ENCODE assay signal across 16 cellular contexts in genomic region chr2:23502096-23502495, GRCh38.
DNase-seq lines count a peak whose midpoint lies in the region; ATAC-seq, FAIRE-seq and TF ChIP-seq lines count a peak whose summit lies in the region.
"Had no signal": no experiment of that assay in that cellular context is flagged by ENCODE, and none has a peak within 500 bp of the region (broad histone marks: within the 10 kb centered on the region; RNA-seq: fewer than 3 reads in every experiment).

No MANE protein-coding gene starts in this region.

- H3K27me3 ChIP-seq in kidney epithelial cell (ENCODE audit: control insufficient read depth, insufficient read depth, low read length) (no peaks in the 10 kb centered on the region), prostate gland (replicated peaks; ENCODE audit: insufficient read depth) (no peaks in the 10 kb centered on the region)
- H3K27me3 ChIP-seq in CD4-positive, alpha-beta T cell (ENCODE audit: control insufficient read depth, insufficient read depth, low read length): no peaks in the 10 kb centered on the region
- H3K27me3 ChIP-seq: ascending aorta had no signal

- 27% methylated on average over 15 of the region's 15 CpGs for WGBS in prostate gland

- CTCF ChIA-PET in CD4-positive, alpha-beta T cell (lab: Charles Lee): no interaction called here

- peaks cover 10% of the 10 kb centered on the region for H3K4me1 ChIP-seq in prostate gland (replicated peaks)

- TF ChIP-seq POLR2A in prostate gland (IDR thresholded peaks at IDR 0.05): peak; percentile 18
- TF ChIP-seq POLR2A in GM12891 (IDR thresholded peaks at IDR 0.05; ENCODE audit: low read depth, low read length): no peak

- FAIRE-seq in GM12891 (lab: Jason Lieb, UNC): no peak

- H3K36me3 ChIP-seq in kidney epithelial cell (ENCODE audit: control insufficient read depth, insufficient read depth, low read length) (no peaks in the 10 kb centered on the region), prostate gland (no peaks in the 10 kb centered on the region)
- H3K36me3 ChIP-seq: ascending aorta, left lung, thoracic aorta had no signal

- peaks cover 11% of the 10 kb centered on the region for H3K4me1 Mint-ChIP-seq in CD4-positive, alpha-beta T cell (ENCODE audit: low read depth)

- ATAC-seq in CD4-positive, alpha-beta T cell (ENCODE audit: poor library complexity): no peak
- ATAC-seq in GM21786 (IDR thresholded peaks at IDR 0.05; ENCODE audit: unreplicated experiment): no peak
- ATAC-seq: effector memory CD8-positive, alpha-beta T cell; left lung had no signal

- H3K4me3 Mint-ChIP-seq in CD4-positive, alpha-beta T cell: no peak overlapping the region
- H3K4me3 Mint-ChIP-seq: activated T-helper 1 cell treated with anti-CD3 and anti-CD28 coated beads, Interleukin-12 subunit alpha, Interleukin-12 subunit beta, Interleukin-2, Interleukin-4 antibody, amounts not matched to agents 30 ng/mL and 10 ng/mL and 1 ng/mL, durations not matched to agents 14 hours and 24 hours and 36 hours; effector memory CD8-positive, alpha-beta T cell had no signal

- H3K9me3 Mint-ChIP-seq in CD4-positive, alpha-beta T cell: no peaks in the 10 kb centered on the region
- H3K9me3 Mint-ChIP-seq: activated T-helper 1 cell treated with anti-CD3 and anti-CD28 coated beads, Interleukin-12 subunit alpha, Interleukin-12 subunit beta, Interleukin-2, Interleukin-4 antibody, amounts not matched to agents 30 ng/mL and 10 ng/mL and 1 ng/mL, durations not matched to agents 14 hours and 24 hours and 36 hours; effector memory CD8-positive, alpha-beta T cell had no signal

- no peak overlapping the region for H3K27ac Mint-ChIP-seq in CD4-positive, alpha-beta T cell
- H3K27ac Mint-ChIP-seq: activated T-helper 1 cell treated with anti-CD3 and anti-CD28 coated beads, Interleukin-12 subunit alpha, Interleukin-12 subunit beta, Interleukin-2, Interleukin-4 antibody, amounts not matched to agents 30 ng/mL and 10 ng/mL and 1 ng/mL, durations not matched to agents 14 hours and 24 hours and 36 hours; effector memory CD8-positive, alpha-beta T cell had no signal

- H3K9me3 ChIP-seq in prostate gland: no peaks in the 10 kb centered on the region
- no peaks in the 10 kb centered on the region for H3K9me3 ChIP-seq in CD4-positive, alpha-beta T cell (ENCODE audit: control insufficient read depth, low read length)
- H3K9me3 ChIP-seq: ascending aorta, left lung, thoracic aorta had no signal

- POLR2A ChIA-PET in CD4-positive, alpha-beta T cell (lab: Charles Lee): no interaction called here

- TF ChIP-seq CTCF in kidney epithelial cell (IDR thresholded peaks at IDR 0.05; ENCODE audit: insufficient read depth, low read length, poor library complexity, severe bottlenecking): no peak
- no peak for TF ChIP-seq CTCF in prostate gland (IDR thresholded peaks at IDR 0.05)
- TF ChIP-seq CTCF in CD4-positive, alpha-beta T cell (IDR thresholded peaks at IDR 0.05): no peak

- peak overlapping the region; percentile 52 for H3K27ac ChIP-seq in caudate nucleus (ENCODE audit: low read depth, low read length)
- H3K27ac ChIP-seq in prostate gland: peak overlapping the region; percentile 49 to 68
- H3K27ac ChIP-seq in CD4-positive, alpha-beta T cell (ENCODE audit: low read depth, low read length): no peak overlapping the region
- H3K27ac ChIP-seq: ascending aorta, left lung, thoracic aorta had no signal

- intact Hi-C loops in prostate gland (cut with DNase I): no loop called here
- intact Hi-C loops in CD4-positive, alpha-beta T cell (cut with DNase I, micrococcal nuclease): no loop called here

- H3K27me3 Mint-ChIP-seq in CD4-positive, alpha-beta T cell: no peaks in the 10 kb centered on the region

- peak; percentile 76 to 89 for DNase-seq in NCI-H526 (lab: John Stamatoyannopoulos, UW)
- peak in 53 of 61 donors; percentile 14 to 88 (median 58) for DNase-seq in caudate nucleus (lab: John Stamatoyannopoulos, UW)
- peak; percentile 19 for DNase-seq in kidney epithelial cell (ENCODE audit: low read depth)
- peak; percentile 56 for DNase-seq in prostate gland (ENCODE audit: low spot score)
- no peak for DNase-seq in CD4-positive, alpha-beta T cell
- DNase-seq in DMS153 (lab: John Stamatoyannopoulos, UW): no peak
- DNase-seq in GM12891 (ENCODE audit: insufficient read length, low spot score): no peak
- DNase-seq: DND-41; effector memory CD8-positive, alpha-beta T cell; left lung; NCI-H2029; NCI-H82 had no signal

- no peaks in the 10 kb centered on the region for H3K36me3 Mint-ChIP-seq in CD4-positive, alpha-beta T cell (ENCODE audit: low read depth)

- H3K4me3 ChIP-seq in kidney epithelial cell (ENCODE audit: low read depth, low read length) (no peak overlapping the region), prostate gland (no peak overlapping the region)
- H3K4me3 ChIP-seq: ascending aorta, left lung, thoracic aorta had no signal

TF ChIP-seq in GM12891, 5 proteins besides CTCF, POLR2A, EP300 and RAD21:
- TF ChIP-seq PAX5 (IDR thresholded peaks at IDR 0.05; ENCODE audit: insufficient read depth, low read length, severe bottlenecking): no peak
- no peak for TF ChIP-seq POU2F2 (IDR thresholded peaks at IDR 0.05; ENCODE audit: low read depth, low read length)
- TF ChIP-seq POLR2AphosphoS5 (IDR thresholded peaks at IDR 0.05; ENCODE audit: low read depth, low read length): no peak
- no peak for TF ChIP-seq SPI1 (IDR thresholded peaks at IDR 0.05; ENCODE audit: low read depth, low read length)
- no peak for TF ChIP-seq TAF1 (IDR thresholded peaks at IDR 0.05; ENCODE audit: low read depth, low read length)

Comparison
In these comparisons a context has a peak if more than half of its experiments do, and no peak if none do; other contexts are left out.
1. DNase-seq: peak in NCI-H526 (2 of 2), caudate nucleus (53 of 61), kidney epithelial cell (single experiment) and prostate gland (single experiment); none in CD4-positive, alpha-beta T cell (0 of 10), DMS153 (single experiment) and GM12891 (single experiment).